In genomic region chr16:11668590-11669379, GRCh38 we compare ENCODE assay signal across 8 cellular contexts. TPM values are rescaled to one million over a fixed set of nuclear protein-coding genes. Genes with fewer than 3 reads are reported as not detected.
DNase-seq lines count a peak whose midpoint lies in the region; FAIRE-seq and TF ChIP-seq lines count a peak whose summit lies in the region.

No MANE protein-coding gene starts in this region.

- TF ChIP-seq POLR2A in endothelial cell of umbilical vein (IDR thresholded peaks at IDR 0.05; ENCODE audit: low read depth, low read length): no peak
- TF ChIP-seq POLR2A in erythroblast (IDR thresholded peaks at IDR 0.05; ENCODE audit: low read length): no peak

- H3F3A ChIP-seq in neural cell (ENCODE audit: insufficient read depth, low read length, poor library complexity, severe bottlenecking): no peaks in the 10 kb centered on the region

- DNase-seq in GM20000 (ENCODE audit: low spot score) (peak; percentile 51), endothelial cell of umbilical vein (ENCODE audit: low read depth, low spot score) (no peak), pons (ENCODE audit: low spot score) (no peak), D721Med (ENCODE audit: insufficient read length, low spot score) (no peak), erythroblast (lab: John Stamatoyannopoulos, UW) (no peak), cerebellar cortex (ENCODE audit: low spot score) (no peak)
- no peak for DNase-seq in T-helper 2 cell treated with Interferon-gamma antibody and Interleukin-4, amounts not matched to agents 5 μg/mL and 100 μg/mL, for 36 hours (ENCODE audit: low spot score)

- H3K9me2 ChIP-seq in neural cell (ENCODE audit: insufficient read depth, low read length): no peaks in the 10 kb centered on the region

- no peaks in the 10 kb centered on the region for H3K9me3 ChIP-seq in endothelial cell of umbilical vein (replicated peaks; ENCODE audit: control insufficient read depth, insufficient read depth, low read length)
- no peaks in the 10 kb centered on the region for H3K9me3 ChIP-seq in neural cell (ENCODE audit: low read length)

- peak overlapping the region; percentile 52 for H3K4me2 ChIP-seq in endothelial cell of umbilical vein (ENCODE audit: insufficient read depth, low read length)
- peak overlapping the region; percentile 77 for H3K4me2 ChIP-seq in neural cell (ENCODE audit: low read length)

- H3K27ac Mint-ChIP-seq in T-helper 2 cell treated with Interferon-gamma antibody and Interleukin-4, amounts not matched to agents 5 μg/mL and 100 μg/mL, for 36 hours: peak overlapping the region; percentile 86

- peak overlapping the region; percentile 31 for H2AFZ ChIP-seq in endothelial cell of umbilical vein (ENCODE audit: low read depth, low read length)
- H2AFZ ChIP-seq in neural cell (ENCODE audit: low read depth, low read length): peak overlapping the region; percentile 45

- TF ChIP-seq RAD21 in neural cell (conservative IDR thresholded peaks at IDR 0.05): peak; percentile 20

- dilution Hi-C loops in endothelial cell of umbilical vein (cut with MboI; ENCODE audit: extremely low pct_ligation_motif_present, low sequenced_read_pairs): no loop called here

- H4K20me1 ChIP-seq in endothelial cell of umbilical vein (replicated peaks; ENCODE audit: control insufficient read depth, extremely low read depth, insufficient read depth, low read length) (no peaks in the 10 kb centered on the region), neural cell (ENCODE audit: insufficient read depth) (peaks cover 37% of the 10 kb centered on the region)

- H3K4me1 Mint-ChIP-seq in T-helper 2 cell treated with Interferon-gamma antibody and Interleukin-4, amounts not matched to agents 5 μg/mL and 100 μg/mL, for 36 hours (ENCODE audit: low read depth): peaks cover 58% of the 10 kb centered on the region

- no peaks in the 10 kb centered on the region for H3K9me1 ChIP-seq in endothelial cell of umbilical vein (replicated peaks; ENCODE audit: control insufficient read depth, extremely low read depth, insufficient read depth, low read length)

- H3K4me3 ChIP-seq in endothelial cell of umbilical vein (replicated peaks in 1 of 3; ENCODE audit: insufficient read depth in 1 of 3, low read depth in 1 of 3, low read length in 3 of 3): peak overlapping the region; percentile 33 to 72 (median 42)
- peak overlapping the region; percentile 98 for H3K4me3 ChIP-seq in neural cell (ENCODE audit: low read length)

- intact Hi-C loops in endothelial cell of umbilical vein (cut with micrococcal nuclease): loop anchor here (1.0 to 5.0 kb wide), 2 partner anchors 136 to 411 kb away; partner anchors contain the start of gene SOCS1

- peak overlapping the region; percentile 29 for H3K9ac ChIP-seq in endothelial cell of umbilical vein (replicated peaks; ENCODE audit: extremely low read depth, insufficient read depth, low read length)
- peak overlapping the region; percentile 94 for H3K9ac ChIP-seq in neural cell (ENCODE audit: low read length)

- CTCF ChIA-PET in endothelial cell of umbilical vein (lab: Charles Lee): interaction anchor here (0.7 to 2.1 kb wide), 3 partner anchors 137 to 262 kb away, joined by 4 to 7 read pairs (median 5); no protein-coding TSS in a partner anchor

- H3K79me2 ChIP-seq in endothelial cell of umbilical vein (ENCODE audit: control insufficient read depth, insufficient read depth, low read length) (no peaks in the 10 kb centered on the region), neural cell (replicated peaks; ENCODE audit: insufficient read depth, low read length) (peaks cover 48% of the 10 kb centered on the region)

- peak overlapping the region; percentile 80 for H3K4me3 Mint-ChIP-seq in T-helper 2 cell treated with Interferon-gamma antibody and Interleukin-4, amounts not matched to agents 5 μg/mL and 100 μg/mL, for 36 hours

- H3K36me3 ChIP-seq in endothelial cell of umbilical vein (ENCODE audit: control insufficient read depth in 2 of 2, extremely low read depth in 1 of 2, insufficient read depth in 2 of 2, low read length in 2 of 2): no peaks in the 10 kb centered on the region
- H3K36me3 ChIP-seq in neural cell (ENCODE audit: insufficient read depth, low read length): no peaks in the 10 kb centered on the region

- no peaks in the 10 kb centered on the region for H3K27me3 Mint-ChIP-seq in T-helper 2 cell treated with Interferon-gamma antibody and Interleukin-4, amounts not matched to agents 5 μg/mL and 100 μg/mL, for 36 hours (ENCODE audit: low read depth)

- H3K4me1 ChIP-seq in endothelial cell of umbilical vein (ENCODE audit: control insufficient read depth, extremely low read depth, insufficient read depth, low read length): peaks cover 13% of the 10 kb centered on the region

- POLR2A ChIA-PET in endothelial cell of umbilical vein (lab: Charles Lee): interaction anchor here (0.5 kb wide), 1 partner anchor 140 kb away, joined by 3 read pairs; no protein-coding TSS in a partner anchor

- BruUV-seq in endothelial cell of umbilical vein (replicated peaks; lab: Mats Ljungman, UMichigan): no TSS peak

- no peak for TF ChIP-seq CTCF in GM20000 (IDR thresholded peaks at IDR 0.05; ENCODE audit: extremely low read depth, missing control alignments)
- no peak for TF ChIP-seq CTCF in endothelial cell of umbilical vein (IDR thresholded peaks at IDR 0.05; ENCODE audit: extremely low read depth in 1 of 2, insufficient read depth in 1 of 2, low read depth in 1 of 2, low read length in 2 of 2)
- TF ChIP-seq CTCF in neural cell (IDR thresholded peaks at IDR 0.05; ENCODE audit: poor library complexity, severe bottlenecking): no peak
- TF ChIP-seq CTCF in D721Med (IDR thresholded peaks at IDR 0.05; ENCODE audit: insufficient read depth, missing control alignments): no peak

- no peak for TF ChIP-seq EP300 in neural cell (conservative IDR thresholded peaks at IDR 0.05; ENCODE audit: poor library complexity, severe bottlenecking)

- no peaks in the 10 kb centered on the region for H3K36me3 Mint-ChIP-seq in T-helper 2 cell treated with Interferon-gamma antibody and Interleukin-4, amounts not matched to agents 5 μg/mL and 100 μg/mL, for 36 hours (ENCODE audit: low read depth)

- no peaks in the 10 kb centered on the region for H3K9me3 Mint-ChIP-seq in T-helper 2 cell treated with Interferon-gamma antibody and Interleukin-4, amounts not matched to agents 5 μg/mL and 100 μg/mL, for 36 hours

- H3K27ac ChIP-seq in endothelial cell of umbilical vein (ENCODE audit: insufficient read depth, low read depth, low read length) (no peak overlapping the region), neural cell (ENCODE audit: low read length) (peak overlapping the region; percentile 53)

- FAIRE-seq in endothelial cell of umbilical vein (lab: Jason Lieb, UNC) (no peak), D721Med (lab: Jason Lieb, UNC) (no peak)

- H3K27me3 ChIP-seq in endothelial cell of umbilical vein (ENCODE audit: control insufficient read depth in 2 of 2, insufficient read depth in 2 of 2, low read length in 2 of 2) (no peaks in the 10 kb centered on the region), neural cell (ENCODE audit: insufficient read depth, low read depth, low read length) (no peaks in the 10 kb centered on the region)

TF ChIP-seq in endothelial cell of umbilical vein, 7 proteins besides CTCF, POLR2A, EP300 and RAD21:
- TF ChIP-seq GATA2 (IDR thresholded peaks at IDR 0.05; ENCODE audit: insufficient read depth, insufficient read length, low read depth, low read length): no peak
- no peak for TF ChIP-seq MYC (IDR thresholded peaks at IDR 0.05; ENCODE audit: low read depth, low read length)
- no peak for TF ChIP-seq POLR2AphosphoS5 (IDR thresholded peaks at IDR 0.05; ENCODE audit: insufficient read depth, low read depth, low read length)
- no peak for TF ChIP-seq EZH2 (IDR thresholded peaks at IDR 0.05; ENCODE audit: borderline replicate concordance, low read depth, low read length, severe bottlenecking)
- TF ChIP-seq JUN (IDR thresholded peaks at IDR 0.05; ENCODE audit: borderline replicate concordance, insufficient read depth, insufficient read length, low read depth): no peak
- no peak for TF ChIP-seq MAX (IDR thresholded peaks at IDR 0.05; ENCODE audit: insufficient read depth, insufficient read length)
- TF ChIP-seq FOS (IDR thresholded peaks at IDR 0.05; ENCODE audit: borderline replicate concordance, insufficient read depth, low read length): no peak

TF ChIP-seq in neural cell, 6 proteins besides CTCF, POLR2A, EP300 and RAD21:
- TF ChIP-seq MXI1 (conservative IDR thresholded peaks at IDR 0.05; ENCODE audit: poor library complexity, severe bottlenecking) (peak; percentile 68), REST (IDR thresholded peaks at IDR 0.05; ENCODE audit: borderline replicate concordance) (no peak)

RNA-seq across cellular contexts. Expression of gene SNN, which starts 0.5 kb away (rescaled TPM):
- total RNA-seq in endothelial cell of umbilical vein: 20.7 and 24.1 TPM in 2 replicates
- polyA plus RNA-seq in endothelial cell of umbilical vein: 17.7 and 19.1 TPM in 2 replicates
- 19.7 and 23.2 TPM in 2 replicates for polyA plus RNA-seq in endothelial cell of umbilical vein (2011; cell fraction: cytosol; rRNA removed)
- 10.4 and 11.3 TPM in 2 replicates for polyA plus RNA-seq in endothelial cell of umbilical vein (2011; cell fraction: nucleus; rRNA removed)
- polyA plus RNA-seq in endothelial cell of umbilical vein (2012): 20.1 and 23.2 TPM in 2 replicates
- polyA minus RNA-seq in endothelial cell of umbilical vein: 19.9 and 21.0 TPM in 2 replicates
- 1.1 TPM for polyA minus RNA-seq in endothelial cell of umbilical vein (2011; cell fraction: cytosol; rRNA and poly(A)+ RNA removed)
- polyA minus RNA-seq in endothelial cell of umbilical vein (2011; cell fraction: nucleus; rRNA and poly(A)+ RNA removed): 5.2 and 6.1 TPM in 2 replicates
- polyA plus RNA-seq in neural cell: 176 and 211 TPM in 2 replicates
- 189 and 199 TPM in 2 replicates for polyA minus RNA-seq in neural cell
